Comparison of ENCODE assay signal across 8 cellular contexts in the genomic region with DNA sequence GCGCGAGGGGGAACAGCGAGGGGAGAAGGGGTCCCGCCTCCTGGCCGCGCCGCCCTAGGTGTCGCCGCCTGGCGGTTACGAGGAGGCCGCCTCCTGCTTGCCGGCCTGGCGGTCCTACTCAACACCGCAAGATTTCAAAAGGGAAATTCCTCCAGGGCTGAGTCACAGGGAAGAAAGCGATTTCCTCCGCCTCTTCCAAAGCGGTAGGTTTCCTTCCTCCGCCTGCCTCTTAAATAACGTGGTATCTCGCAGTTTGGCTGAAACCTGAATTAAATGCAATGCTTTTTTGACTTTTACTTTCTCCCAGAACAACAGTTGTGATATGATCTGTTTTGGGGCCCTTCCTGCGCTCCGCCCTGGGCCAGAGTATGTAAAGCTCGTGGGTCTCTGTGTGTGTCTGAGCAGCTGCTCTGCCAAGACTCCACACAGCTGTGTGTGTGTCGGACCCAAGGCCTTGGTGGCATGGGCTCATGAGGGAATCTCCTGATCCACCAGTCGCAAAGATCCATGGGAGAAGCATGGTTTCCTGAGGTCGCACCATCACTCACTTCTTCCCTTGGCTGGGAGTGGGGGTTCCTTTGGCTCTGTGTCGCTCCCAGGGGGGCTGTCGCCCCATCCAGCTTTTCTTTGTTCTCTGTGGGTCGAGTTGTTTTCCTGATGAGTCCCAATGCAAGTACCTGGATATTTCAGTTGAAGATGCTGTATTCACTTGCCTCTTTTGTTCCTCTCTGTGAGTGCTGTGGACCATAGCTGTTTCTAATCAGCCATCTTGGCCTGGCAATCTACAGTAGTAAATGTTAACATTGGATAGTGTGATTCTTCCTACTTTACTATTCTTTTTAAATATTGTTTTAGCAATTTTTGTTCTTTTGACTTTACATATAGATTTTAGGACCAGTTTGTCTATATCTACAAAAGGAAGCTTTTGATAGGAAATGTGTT. TPM values are rescaled to one million over a fixed set of nuclear protein-coding genes. Genes with fewer than 3 reads are reported as not detected.
A peak's percentile ranks its signal among the peaks of the same experiment; 100 is the strongest.
DNase-seq lines count a peak whose midpoint lies in the region; ATAC-seq and TF ChIP-seq lines count a peak whose summit lies in the region.

No MANE protein-coding gene starts in this region.

- H3K27ac ChIP-seq in esophagus muscularis mucosa (replicated peaks in 1 of 4) (peak overlapping the region; percentile 55 to 79 (median 64)), muscle layer of duodenum (ENCODE audit: low read length) (peak overlapping the region; percentile 60)

- WGBS in esophagus muscularis mucosa, result 13% methylated on average over 29 of the region's 30 CpGs

- no peak for TF ChIP-seq EP300 in esophagus muscularis mucosa (IDR thresholded peaks at IDR 0.05)

- peak; percentile 56 for DNase-seq in 8988T
- peak; percentile 13 for DNase-seq in NCI-H69 (lab: John Stamatoyannopoulos, UW)
- peak; percentile 69 for DNase-seq in activated T-cell treated with anti-CD3 and anti-CD28 coated beads, Interleukin-2, amount 50 U/mL, for 1 hour
- peak; percentile 93 for DNase-seq in esophagus muscularis mucosa (ENCODE audit: extremely low spot score)
- DNase-seq in stimulated activated CD8-positive, alpha-beta memory T cell treated with anti-CD3 and anti-CD28 coated beads, Interleukin-4, amount 100 ng/mL, for 48 hours, result peak; percentile 76
- no peak for DNase-seq in NCI-H2171 treated with DMSO at 0.1 percent for 48 hours (lab: John Stamatoyannopoulos, UW)

- peak; percentile 53 to 82 (median 68) for TF ChIP-seq CTCF in esophagus muscularis mucosa (IDR thresholded peaks at IDR 0.05)

- no peaks in the 10 kb centered on the region for H3K36me3 ChIP-seq in esophagus muscularis mucosa
- no peaks in the 10 kb centered on the region for H3K36me3 ChIP-seq in muscle layer of duodenum (ENCODE audit: control insufficient read depth in 1 of 2, insufficient read depth in 2 of 2, low read length in 2 of 2)

- H3K27me3 ChIP-seq in esophagus muscularis mucosa (no peaks in the 10 kb centered on the region), muscle layer of duodenum (ENCODE audit: low read depth, low read length) (no peaks in the 10 kb centered on the region)

- H3K4me1 ChIP-seq in esophagus muscularis mucosa (peaks cover 13 to 19% (median 16%) of the 10 kb centered on the region in 4 donors), muscle layer of duodenum (ENCODE audit: control insufficient read depth in 1 of 2, insufficient read depth in 2 of 2, low read length in 2 of 2) (peaks cover 0 to 4% of the 10 kb centered on the region in 2 donors)

- ATAC-seq in GM19395 (IDR thresholded peaks at IDR 0.05; ENCODE audit: unreplicated experiment), result peak; percentile 54

- intact Hi-C loops in esophagus muscularis mucosa (cut with DNase I), result no loop called here

- no peak for TF ChIP-seq POLR2A in esophagus muscularis mucosa (IDR thresholded peaks at IDR 0.05; ENCODE audit: low read depth)

- H3K9me3 ChIP-seq in esophagus muscularis mucosa (no peaks in the 10 kb centered on the region), muscle layer of duodenum (ENCODE audit: control insufficient read depth in 1 of 2, low read length in 2 of 2) (no peaks in the 10 kb centered on the region)

- H3K4me3 ChIP-seq in esophagus muscularis mucosa (peak overlapping the region; percentile 42 to 59 (median 46)), muscle layer of duodenum (ENCODE audit: low read depth in 1 of 2, low read length in 2 of 2) (peak overlapping the region; percentile 54 to 60)

RNA-seq across cellular contexts. Expression of a gene that starts 31.6 kb away (rescaled TPM):
- 10 to 100 TPM; 16.6 to 30.6 (median 19.8) TPM for total RNA-seq in esophagus muscularis mucosa
